7 cellular contexts compared by ENCODE assay signal in genomic region chr10:30522661-30523078, GRCh38.
DNase-seq lines count a peak whose midpoint lies in the region; ATAC-seq, FAIRE-seq and TF ChIP-seq lines count a peak whose summit lies in the region.
"Not testable (repeated sequence)": the region's sequence is repeated elsewhere in the genome, so short reads cannot be mapped to it uniquely, and the experiment has no call there.

No MANE protein-coding gene starts in this region.

- not testable (repeated sequence) for H3K18ac ChIP-seq in trophoblast cell (ENCODE audit: low read length)

- not testable (repeated sequence) for TF ChIP-seq CTCF in GM12878 (IDR thresholded peaks at IDR 0.05 in 2 of 3, conservative IDR thresholded peaks at IDR 0.05 in 1 of 3; ENCODE audit: control insufficient read depth in 2 of 3, extremely low read depth in 1 of 3, insufficient read depth in 1 of 3, low read depth in 3 of 3, low read length in 3 of 3); endodermal cell (conservative IDR thresholded peaks at IDR 0.05)
- TF ChIP-seq CTCF in HepG2 (CRISPR knock-in tag; IDR thresholded peaks at IDR 0.05), result peak; percentile 75

- intact Hi-C loops in GM12878 (cut with micrococcal nuclease; ENCODE audit: unreplicated experiment); HepG2 (cut with micrococcal nuclease; ENCODE audit: unreplicated experiment): not testable (repeated sequence)

- H3K9me3 ChIP-seq in HUES64 (ENCODE audit: insufficient read depth, low read depth, low read length); GM12878 (replicated peaks; ENCODE audit: control insufficient read depth, insufficient read depth, low read length); endodermal cell (ENCODE audit: control insufficient read depth, low read length); HepG2 (ENCODE audit: low read length); trophoblast cell (ENCODE audit: insufficient read depth, low read depth, low read length): not testable (repeated sequence)

- in situ Hi-C loops in Caki2 (cut with HindIII; ENCODE audit: low pct_unique_long_range_greater_than_20kb, low sequenced_read_pairs); GM12878 (cut with MboI); HepG2 (cut with HindIII; ENCODE audit: extremely low pct_ligation_motif_present, low pct_unique_long_range_greater_than_20kb): not testable (repeated sequence)

- not testable (repeated sequence) for H4K8ac ChIP-seq in trophoblast cell (ENCODE audit: low read depth, low read length)

- not testable (repeated sequence) for BruUV-seq in GM12878 (replicated peaks; lab: Mats Ljungman, UMichigan); HepG2 (replicated peaks; lab: Mats Ljungman, UMichigan)

- H3K4me2 ChIP-seq in GM12878 (ENCODE audit: control insufficient read depth, insufficient read depth); trophoblast cell (ENCODE audit: low read length): not testable (repeated sequence)
- peak overlapping the region; percentile 13; the same call in 1 of the 2 replicates for H3K4me2 ChIP-seq in HepG2 (ENCODE audit: low read depth, low read length)

- H2BK120ac ChIP-seq in trophoblast cell (ENCODE audit: insufficient read depth, low read length, poor library complexity), result not testable (repeated sequence)

- H4K91ac ChIP-seq in trophoblast cell (ENCODE audit: low read depth, low read length), result not testable (repeated sequence)

- TF ChIP-seq POLR2A in GM12878 (IDR thresholded peaks at IDR 0.05; ENCODE audit: low read depth, low read length); HepG2 (IDR thresholded peaks at IDR 0.05; ENCODE audit: insufficient read depth in 1 of 2, low read depth in 2 of 2, low read length in 2 of 2): not testable (repeated sequence)

- H3K36me3 Mint-ChIP-seq in endodermal cell (ENCODE audit: low read depth), result not testable (repeated sequence)

- FAIRE-seq in GM12878 (lab: Jason Lieb, UNC), result not testable (repeated sequence)
- peak; percentile 75 for FAIRE-seq in HepG2 (lab: Jason Lieb, UNC)

- TF ChIP-seq EP300 in GM12878 (IDR thresholded peaks at IDR 0.05; ENCODE audit: borderline replicate concordance in 1 of 2, control insufficient read depth in 1 of 2, low read depth in 2 of 2, low read length in 2 of 2), result not testable (repeated sequence)
- TF ChIP-seq EP300 in HepG2 (IDR thresholded peaks at IDR 0.05; ENCODE audit: low read depth in 2 of 2, low read length in 2 of 2), result peak in 1 of 2 experiments; percentile 80; a peak in 2 of 4 replicates
- TF ChIP-seq EP300 in HepG2 (CRISPR knock-in tag; IDR thresholded peaks at IDR 0.05; ENCODE audit: borderline replicate concordance), result peak; percentile 77; the same call in 1 of the 2 replicates

- H3K4me3 Mint-ChIP-seq in endodermal cell, result not testable (repeated sequence)

- not testable (repeated sequence) for H3K4ac ChIP-seq in trophoblast cell (ENCODE audit: low read depth, low read length)

- not testable (repeated sequence) for H3K27me3 Mint-ChIP-seq in endodermal cell (ENCODE audit: insufficient read depth)

- not testable (repeated sequence) for H3K27ac Mint-ChIP-seq in endodermal cell

- not testable (repeated sequence) for H3K79me2 ChIP-seq in GM12878 (ENCODE audit: control insufficient read depth, insufficient read depth, low read length); HepG2 (ENCODE audit: insufficient read depth, low read length); trophoblast cell (ENCODE audit: control insufficient read depth, insufficient read depth, low read length, poor library complexity)

- not testable (repeated sequence) for H2BK12ac ChIP-seq in trophoblast cell (ENCODE audit: low read length)

- H3K27me3 ChIP-seq in HUES64 (ENCODE audit: insufficient read depth, low read length); GM12878 (replicated peaks in 1 of 2; ENCODE audit: control insufficient read depth in 2 of 2, insufficient read depth in 2 of 2, low read length in 1 of 2); endodermal cell (ENCODE audit: control insufficient read depth, insufficient read depth, low read length, poor library complexity, severe bottlenecking); HepG2 (ENCODE audit: control insufficient read depth in 1 of 2, insufficient read depth in 2 of 2, low read length in 2 of 2); trophoblast cell (ENCODE audit: insufficient read depth, low read length): not testable (repeated sequence)

- H3K4me3 ChIP-seq in HUES64 (ENCODE audit: low read length); GM12878; endodermal cell (ENCODE audit: low read length); HepG2 (replicated peaks in 1 of 3; ENCODE audit: insufficient read depth in 1 of 3, low read depth in 2 of 3, low read length in 3 of 3); trophoblast cell (ENCODE audit: low read depth, low read length): not testable (repeated sequence)

- POLR2A ChIA-PET in GM12878 (lab: Charles Lee), result not testable (repeated sequence)
- POLR2A ChIA-PET in HepG2 (lab: Yijun Ruan, JAX), result interaction anchor here (0.6 to 0.8 kb wide), 2 partner anchors 19 to 89 kb away, joined by 3 to 4 read pairs; no protein-coding TSS in a partner anchor

- H3K4me1 Mint-ChIP-seq in endodermal cell, result not testable (repeated sequence)

- TF ChIP-seq RAD21 in GM12878 (IDR thresholded peaks at IDR 0.05; ENCODE audit: insufficient read depth, low read depth, low read length); HepG2 (CRISPR knock-in tag; IDR thresholded peaks at IDR 0.05): not testable (repeated sequence)

- not testable (repeated sequence) for H3K4me1 ChIP-seq in HUES64 (ENCODE audit: insufficient read depth, low read length); endodermal cell (ENCODE audit: control insufficient read depth, insufficient read depth, low read length); trophoblast cell (ENCODE audit: control insufficient read depth in 1 of 2, insufficient read depth in 2 of 2, low read length in 2 of 2)
- H3K4me1 ChIP-seq in GM12878 (ENCODE audit: control insufficient read depth, insufficient read depth, low read length) (peaks cover 18% of the 10 kb centered on the region), HepG2 (ENCODE audit: insufficient read depth, low read length) (peaks cover 64% of the 10 kb centered on the region)

- H3K9ac ChIP-seq in HUES64 (ENCODE audit: low read depth, low read length); GM12878 (ENCODE audit: control insufficient read depth, insufficient read depth, low read length); endodermal cell (ENCODE audit: extremely low read depth, low read length, poor library complexity, severe bottlenecking); HepG2 (ENCODE audit: insufficient read depth, low read depth, low read length); trophoblast cell (ENCODE audit: low read length): not testable (repeated sequence)

- H3K23ac ChIP-seq in trophoblast cell (ENCODE audit: low read length), result not testable (repeated sequence)

- CTCF ChIA-PET in GM12878 (lab: Yijun Ruan, JAX), result interaction anchor here (0.6 to 3.8 kb wide), 3 partner anchors 30 to 148 kb away, joined by 3 to 18 read pairs (median 3); no protein-coding TSS in a partner anchor
- CTCF ChIA-PET in HepG2 (lab: Yijun Ruan, JAX; ENCODE audit: low intra/inter-chr PET ratio, low total read pairs), result not testable (repeated sequence)

- DNase-seq in Caki2 (ENCODE audit: low read depth), result peak; percentile 53
- DNase-seq in NCI-H774 (lab: John Stamatoyannopoulos, UW), result peak; percentile 28
- DNase-seq in GM12878 (ENCODE audit: low read depth, low spot score), result not testable (repeated sequence)
- peak; percentile 87 for DNase-seq in endodermal cell
- peak; percentile 95 for DNase-seq in HepG2 (ENCODE audit: low spot score)
- DNase-seq in trophoblast cell, result peak; percentile 95 to 96

- not testable (repeated sequence) for H3K14ac ChIP-seq in trophoblast cell (ENCODE audit: low read length)

- H4K12ac ChIP-seq in trophoblast cell (ENCODE audit: low read depth, low read length), result not testable (repeated sequence)

- H4K20me1 ChIP-seq in GM12878 (ENCODE audit: control insufficient read depth, insufficient read depth); HepG2 (ENCODE audit: insufficient read depth, low read length): not testable (repeated sequence)

- H3K9me3 Mint-ChIP-seq in endodermal cell, result peaks cover 42% of the 10 kb centered on the region

- RAD21 ChIA-PET in GM12878 (lab: Charles Lee; ENCODE audit: unreplicated experiment), result not testable (repeated sequence)

- not testable (repeated sequence) for H3K79me1 ChIP-seq in trophoblast cell (ENCODE audit: low read length)

- H2AK5ac ChIP-seq in trophoblast cell (ENCODE audit: low read length), result not testable (repeated sequence)

- SMC1A ChIA-PET in GM12878 (lab: Charles Lee; ENCODE audit: uncharacterized antibody, unreplicated experiment), result interaction anchor here (1.3 to 12.4 kb wide), 4 partner anchors 9 to 90 kb away, joined by 4 to 284 read pairs (median 120); partner anchors contain the start of gene MAP3K8

- not testable (repeated sequence) for H2BK5ac ChIP-seq in trophoblast cell (ENCODE audit: low read depth, low read length, poor library complexity)

- H3K27ac ChIP-seq in HUES64 (ENCODE audit: low read depth, low read length), result peak overlapping the region; percentile 49; the same call in 1 of the 2 replicates
- H3K27ac ChIP-seq in GM12878 (ENCODE audit: control insufficient read depth, insufficient read depth); endodermal cell (ENCODE audit: low read depth, low read length); HepG2 (ENCODE audit: extremely low read length, insufficient read depth, low read length); trophoblast cell (ENCODE audit: low read depth, low read length): not testable (repeated sequence)

- H3K36me3 ChIP-seq in HUES64 (ENCODE audit: insufficient read depth, low read length); GM12878 (ENCODE audit: control insufficient read depth in 2 of 2, insufficient read depth in 2 of 2, low read length in 1 of 2); endodermal cell (ENCODE audit: control insufficient read depth, insufficient read depth, low read length); HepG2 (replicated peaks in 1 of 2; ENCODE audit: control insufficient read depth in 1 of 2, insufficient read depth in 2 of 2, low read length in 2 of 2); trophoblast cell (ENCODE audit: control insufficient read depth in 1 of 2, insufficient read depth in 2 of 2, low read length in 2 of 2): not testable (repeated sequence)

- peak; percentile 17 for ATAC-seq in GM12878
- ATAC-seq in HepG2, result peak; percentile 78

- H2AFZ ChIP-seq in GM12878 (ENCODE audit: control insufficient read depth, low read depth, low read length); HepG2 (ENCODE audit: low read length); trophoblast cell (ENCODE audit: insufficient read depth, low read length, poor library complexity): not testable (repeated sequence)

- 41% methylated on average over 8 of the region's 8 CpGs for WGBS in HUES64
- WGBS in GM12878 (ENCODE audit: insufficient coverage, insufficient replicate concordance, low lambda C conversion rate, missing lambda C conversion rate), result 23% methylated on average over 8 of the region's 8 CpGs
- WGBS in endodermal cell (ENCODE audit: insufficient coverage in 1 of 2, insufficient read length in 1 of 2), 2 experiments, result 71 to 72% methylated on average over 4 to 8 of the region's 8 CpGs
- WGBS in HepG2 (ENCODE audit: low lambda C conversion rate), result 0% methylated on average over 8 of the region's 8 CpGs
- no CpG with 5 or more reads among the region's 8 CpGs for WGBS in trophoblast cell (ENCODE audit: extremely low coverage, insufficient coverage, insufficient read length)
